In the genomic region with DNA sequence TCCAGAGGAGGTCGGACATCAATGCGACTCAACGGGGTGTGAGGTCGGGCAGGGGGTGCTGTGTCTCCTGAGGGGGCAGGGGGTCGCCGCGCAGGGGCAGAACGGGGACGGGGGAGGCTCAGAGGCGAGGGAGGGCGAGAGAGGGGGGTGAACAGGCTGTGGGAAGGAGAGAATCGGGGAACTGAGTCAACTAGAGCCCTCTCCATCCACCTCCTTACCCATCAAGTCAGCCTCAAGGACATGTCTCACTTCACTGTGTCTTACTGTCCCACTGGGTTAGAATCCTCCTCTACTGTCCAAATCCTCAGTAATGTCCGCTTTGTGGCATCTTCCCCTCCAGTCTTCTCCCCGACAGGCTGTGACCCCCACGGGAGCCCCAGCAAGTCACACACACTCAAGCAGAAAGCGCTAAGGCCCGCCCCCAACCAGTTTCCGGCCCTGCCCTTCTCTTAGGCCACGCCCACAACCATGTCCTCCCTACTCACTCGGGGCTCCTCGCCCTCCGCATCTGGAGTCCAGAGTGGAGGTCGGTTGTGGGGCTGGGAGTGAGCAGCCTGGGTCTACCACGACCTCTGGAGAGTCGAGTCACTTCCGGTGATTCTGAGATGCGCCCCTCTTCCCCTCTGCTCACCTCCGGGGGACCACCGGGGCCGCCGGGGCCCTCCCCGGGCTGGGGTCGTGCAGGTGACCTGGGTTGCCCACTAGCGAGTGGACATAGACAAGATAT, we compare ENCODE assay signal across 1 cellular context.
TF ChIP-seq lines count a peak whose summit lies in the region.

No MANE protein-coding gene starts in this region.

TF ChIP-seq in HCT116, 20 proteins besides CTCF, POLR2A, EP300 and RAD21 (continued from another document):
- TF ChIP-seq, protein P1, sequence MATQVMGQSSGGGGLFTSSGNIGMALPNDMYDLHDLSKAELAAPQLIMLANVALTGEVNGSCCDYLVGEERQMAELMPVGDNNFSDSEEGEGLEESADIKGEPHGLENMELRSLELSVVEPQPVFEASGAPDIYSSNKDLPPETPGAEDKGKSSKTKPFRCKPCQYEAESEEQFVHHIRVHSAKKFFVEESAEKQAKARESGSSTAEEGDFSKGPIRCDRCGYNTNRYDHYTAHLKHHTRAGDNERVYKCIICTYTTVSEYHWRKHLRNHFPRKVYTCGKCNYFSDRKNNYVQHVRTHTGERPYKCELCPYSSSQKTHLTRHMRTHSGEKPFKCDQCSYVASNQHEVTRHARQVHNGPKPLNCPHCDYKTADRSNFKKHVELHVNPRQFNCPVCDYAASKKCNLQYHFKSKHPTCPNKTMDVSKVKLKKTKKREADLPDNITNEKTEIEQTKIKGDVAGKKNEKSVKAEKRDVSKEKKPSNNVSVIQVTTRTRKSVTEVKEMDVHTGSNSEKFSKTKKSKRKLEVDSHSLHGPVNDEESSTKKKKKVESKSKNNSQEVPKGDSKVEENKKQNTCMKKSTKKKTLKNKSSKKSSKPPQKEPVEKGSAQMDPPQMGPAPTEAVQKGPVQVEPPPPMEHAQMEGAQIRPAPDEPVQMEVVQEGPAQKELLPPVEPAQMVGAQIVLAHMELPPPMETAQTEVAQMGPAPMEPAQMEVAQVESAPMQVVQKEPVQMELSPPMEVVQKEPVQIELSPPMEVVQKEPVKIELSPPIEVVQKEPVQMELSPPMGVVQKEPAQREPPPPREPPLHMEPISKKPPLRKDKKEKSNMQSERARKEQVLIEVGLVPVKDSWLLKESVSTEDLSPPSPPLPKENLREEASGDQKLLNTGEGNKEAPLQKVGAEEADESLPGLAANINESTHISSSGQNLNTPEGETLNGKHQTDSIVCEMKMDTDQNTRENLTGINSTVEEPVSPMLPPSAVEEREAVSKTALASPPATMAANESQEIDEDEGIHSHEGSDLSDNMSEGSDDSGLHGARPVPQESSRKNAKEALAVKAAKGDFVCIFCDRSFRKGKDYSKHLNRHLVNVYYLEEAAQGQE (IDR thresholded peaks at IDR 0.05; ENCODE audit: low read depth): no peak
- no peak for TF ChIP-seq EZH2 (IDR thresholded peaks at IDR 0.05)
